ENCODE assay signal across 7 cellular contexts in the genomic region with DNA sequence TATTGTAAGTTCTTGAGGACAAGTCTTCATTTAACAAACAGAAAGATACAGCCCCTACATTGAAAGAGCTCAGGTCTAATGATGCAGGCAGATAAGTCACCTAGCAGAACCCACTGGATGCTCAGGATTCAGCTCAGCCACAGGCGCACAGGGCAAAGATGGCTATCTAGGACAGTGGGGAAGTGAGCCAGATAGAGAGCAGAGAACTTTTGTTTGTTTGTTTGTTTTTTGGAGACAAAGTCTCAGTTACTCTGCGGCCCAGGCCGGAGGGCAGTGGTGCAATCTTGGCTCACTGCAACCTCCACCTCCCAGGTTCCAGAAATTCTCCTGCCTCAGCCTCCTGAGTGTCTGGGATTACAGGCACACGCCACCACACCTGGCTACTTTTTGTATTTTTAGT.
"Had no signal": no experiment of that assay in that cellular context is flagged by ENCODE, and none has a peak within 500 bp of the region (broad histone marks: within the 10 kb centered on the region; RNA-seq: fewer than 3 reads in every experiment).

No MANE protein-coding gene starts in this region.

- H2AFZ ChIP-seq: GM23248 had no signal

- H3K4me3 ChIP-seq: GM23248, HAP-1 had no signal

- H3K9ac ChIP-seq: GM23248 had no signal

- H3K4me1 Mint-ChIP-seq: IgD-negative memory B cell had no signal

- H3K9me3 ChIP-seq: HAP-1 had no signal

- H3K27me3 Mint-ChIP-seq: IgD-negative memory B cell had no signal

- H3K4me3 Mint-ChIP-seq: HFFc6, IgD-negative memory B cell had no signal

- H3K27ac Mint-ChIP-seq: HFFc6, IgD-negative memory B cell had no signal

- H3K27ac ChIP-seq: GM23248, HL-60 had no signal

- DNase-seq: GM23248, GOT3, H7, HFFc6 had no signal

- H3K4me1 ChIP-seq: HAP-1 had no signal

- H3K9me3 Mint-ChIP-seq: HFFc6, IgD-negative memory B cell had no signal
